8 cellular contexts compared by ENCODE assay signal in genomic region chr2:9782197-9782719, GRCh38.
DNase-seq lines count a peak whose midpoint lies in the region; ATAC-seq and TF ChIP-seq lines count a peak whose summit lies in the region.

No MANE protein-coding gene starts in this region.

- ATAC-seq in memory B cell (ENCODE audit: low read depth) (peak; percentile 79), HG03439 (IDR thresholded peaks at IDR 0.05; ENCODE audit: unreplicated experiment) (no peak)

- H3K36me3 Mint-ChIP-seq in activated T-helper 2 cell treated with anti-CD3 and anti-CD28 coated beads, Interferon-gamma antibody, Interleukin-2, Interleukin-4, amounts not matched to agents 10 μg/mL and 5 μg/mL and 100 μg/mL, durations not matched to agents 14 hours and 24 hours and 36 hours (ENCODE audit: low read depth): no peaks in the 10 kb centered on the region
- H3K36me3 Mint-ChIP-seq in memory B cell: no peaks in the 10 kb centered on the region

- no peak overlapping the region for H3K4me3 ChIP-seq in osteoblast (ENCODE audit: insufficient read depth, low read length)

- H3K4me2 ChIP-seq in osteoblast (ENCODE audit: insufficient read depth, low read length): no peak overlapping the region

- H3K27me3 ChIP-seq in osteoblast (ENCODE audit: insufficient read depth, low read length): no peaks in the 10 kb centered on the region

- H3K4me1 Mint-ChIP-seq in activated T-helper 2 cell treated with anti-CD3 and anti-CD28 coated beads, Interferon-gamma antibody, Interleukin-2, Interleukin-4, amounts not matched to agents 10 μg/mL and 5 μg/mL and 100 μg/mL, durations not matched to agents 14 hours and 24 hours and 36 hours (ENCODE audit: low read depth): peaks cover 67% of the 10 kb centered on the region
- H3K4me1 Mint-ChIP-seq in memory B cell: peaks cover 9% of the 10 kb centered on the region

- peak overlapping the region; percentile 66 for H3K4me3 Mint-ChIP-seq in activated T-helper 2 cell treated with anti-CD3 and anti-CD28 coated beads, Interferon-gamma antibody, Interleukin-2, Interleukin-4, amounts not matched to agents 10 μg/mL and 5 μg/mL and 100 μg/mL, durations not matched to agents 14 hours and 24 hours and 36 hours (ENCODE audit: low read depth)
- H3K4me3 Mint-ChIP-seq in memory B cell: no peak overlapping the region

- H3K4me1 ChIP-seq in osteoblast (ENCODE audit: insufficient read depth, low read length): no peaks in the 10 kb centered on the region

- no peaks in the 10 kb centered on the region for H3K27me3 Mint-ChIP-seq in activated T-helper 2 cell treated with anti-CD3 and anti-CD28 coated beads, Interferon-gamma antibody, Interleukin-2, Interleukin-4, amounts not matched to agents 10 μg/mL and 5 μg/mL and 100 μg/mL, durations not matched to agents 14 hours and 24 hours and 36 hours (ENCODE audit: low read depth)
- no peaks in the 10 kb centered on the region for H3K27me3 Mint-ChIP-seq in memory B cell

- peak overlapping the region; percentile 99 for H3K27ac Mint-ChIP-seq in activated T-helper 2 cell treated with anti-CD3 and anti-CD28 coated beads, Interferon-gamma antibody, Interleukin-2, Interleukin-4, amounts not matched to agents 10 μg/mL and 5 μg/mL and 100 μg/mL, durations not matched to agents 14 hours and 24 hours and 36 hours
- peak overlapping the region; percentile 83 for H3K27ac Mint-ChIP-seq in memory B cell

- H3K36me3 ChIP-seq in osteoblast (ENCODE audit: insufficient read depth, low read length): no peaks in the 10 kb centered on the region

- no peak for TF ChIP-seq POLR2A in erythroblast (IDR thresholded peaks at IDR 0.05; ENCODE audit: low read length)

- H4K20me1 ChIP-seq in osteoblast (ENCODE audit: insufficient read depth, low read length): no peaks in the 10 kb centered on the region

- H2AFZ ChIP-seq in osteoblast (ENCODE audit: low read length): no peak overlapping the region

- peaks cover 12% of the 10 kb centered on the region for H3K9me3 Mint-ChIP-seq in activated T-helper 2 cell treated with anti-CD3 and anti-CD28 coated beads, Interferon-gamma antibody, Interleukin-2, Interleukin-4, amounts not matched to agents 10 μg/mL and 5 μg/mL and 100 μg/mL, durations not matched to agents 14 hours and 24 hours and 36 hours
- H3K9me3 Mint-ChIP-seq in memory B cell: no peaks in the 10 kb centered on the region

- intact Hi-C loops in activated T-helper 2 cell treated with anti-CD3 and anti-CD28 coated beads, Interferon-gamma antibody, Interleukin-2, Interleukin-4, amounts not matched to agents 10 μg/mL and 5 μg/mL and 100 μg/mL, durations not matched to agents 14 hours and 24 hours and 36 hours (cut with micrococcal nuclease): loop anchor here (1.0 to 5.0 kb wide), 8 partner anchors 17 to 227 kb away; partner anchors contain the start of genes ADAM17, TAF1B and YWHAQ

- DNase-seq in ACHN (peak; percentile 19), NCI-H748 treated with DMSO at 0.1 percent for 48 hours (lab: John Stamatoyannopoulos, UW) (peak; percentile 28), memory B cell (ENCODE audit: low spot score in 2 of 2) (no peak), osteoblast (ENCODE audit: insufficient read length, low spot score, missing footprints) (no peak), NCI-H226 (no peak), erythroblast (lab: John Stamatoyannopoulos, UW) (no peak)
- DNase-seq in activated T-helper 2 cell treated with anti-CD3 and anti-CD28 coated beads, Interferon-gamma antibody, Interleukin-2, Interleukin-4, amounts not matched to agents 10 μg/mL and 5 μg/mL and 100 μg/mL, durations not matched to agents 14 hours and 24 hours and 36 hours (ENCODE audit: low spot score): peak; percentile 82

- no peaks in the 10 kb centered on the region for H3K79me2 ChIP-seq in osteoblast (ENCODE audit: insufficient read depth, low read length)

- no peak for TF ChIP-seq CTCF in osteoblast (IDR thresholded peaks at IDR 0.05; ENCODE audit: extremely low read depth, low read depth, low read length)

- H3K27ac ChIP-seq in osteoblast (ENCODE audit: low read depth, low read length): no peak overlapping the region

- no peaks in the 10 kb centered on the region for H3K9me3 ChIP-seq in osteoblast (ENCODE audit: low read depth, low read length)

- in situ Hi-C loops in ACHN (cut with HindIII; ENCODE audit: low pct_ligation_motif_present, low pct_unique_long_range_greater_than_20kb, low sequenced_read_pairs): no loop called here

Comparison
In these comparisons a context has a peak if more than half of its experiments do, and no peak if none do; other contexts are left out.
1. DNase-seq: peak in ACHN (single experiment), NCI-H748 treated with DMSO at 0.1 percent for 48 hours (single experiment) and activated T-helper 2 cell treated with anti-CD3 and anti-CD28 coated beads, Interferon-gamma antibody, Interleukin-2, Interleukin-4, amounts not matched to agents 10 μg/mL and 5 μg/mL and 100 μg/mL, durations not matched to agents 14 hours and 24 hours and 36 hours (single experiment); none in memory B cell (0 of 2), osteoblast (single experiment), NCI-H226 (single experiment) and erythroblast (0 of 2).